ENCODE assay signal across 13 cellular contexts in genomic region chr1:54328117-54328636, GRCh38.
DNase-seq lines count a peak whose midpoint lies in the region; ATAC-seq and TF ChIP-seq lines count a peak whose summit lies in the region.
"Had no signal": no experiment of that assay in that cellular context is flagged by ENCODE, and none has a peak within 500 bp of the region (broad histone marks: within the 10 kb centered on the region; RNA-seq: fewer than 3 reads in every experiment).

No MANE protein-coding gene starts in this region.

- H3K27ac ChIP-seq in CD4-positive, CD25-positive, alpha-beta regulatory T cell (ENCODE audit: insufficient read depth, low read length, poor library complexity, severe bottlenecking) = no peak overlapping the region
- peak overlapping the region; percentile 61 to 75 for H3K27ac ChIP-seq in ovary
- no peak overlapping the region for H3K27ac ChIP-seq in spleen
- H3K27ac ChIP-seq: pancreas had no signal

- peak overlapping the region in 2 of 3 donors; percentile 10 to 67 for H3K27ac Mint-ChIP-seq in CD4-positive, CD25-positive, alpha-beta regulatory T cell
- H3K27ac Mint-ChIP-seq in WTC11 = peak overlapping the region; percentile 85

- no peaks in the 10 kb centered on the region for H3K27me3 Mint-ChIP-seq in CD4-positive, CD25-positive, alpha-beta regulatory T cell
- no peaks in the 10 kb centered on the region for H3K27me3 Mint-ChIP-seq in WTC11 (ENCODE audit: low read depth)

- H3K9me3 ChIP-seq in CD4-positive, CD25-positive, alpha-beta regulatory T cell (ENCODE audit: control insufficient read depth in 2 of 2, low read length in 2 of 2) = no peaks in the 10 kb centered on the region
- no peaks in the 10 kb centered on the region for H3K9me3 ChIP-seq in ovary
- no peaks in the 10 kb centered on the region for H3K9me3 ChIP-seq in spleen
- H3K9me3 ChIP-seq: adrenal gland, pancreas had no signal

- CTCF ChIA-PET in WTC11 (lab: Charles Lee) = interaction anchor here (1.3 to 2.3 kb wide), 3 partner anchors 15 to 207 kb away, joined by 3 to 8 read pairs (median 4); no protein-coding TSS in a partner anchor

- DNase-seq in CD4-positive, CD25-positive, alpha-beta regulatory T cell = no peak
- no peak for DNase-seq in WTC11 (ENCODE audit: low spot score)
- DNase-seq in fibroblast of villous mesenchyme (ENCODE audit: low read depth) = peak; percentile 48
- peak in 2 of 5 donors; percentile 44 to 62 for DNase-seq in ovary
- no peak for DNase-seq in spleen
- DNase-seq: adrenal gland; NCI-H2081 treated with DMSO at 0.1 percent for 48 hours; pancreas; PC-3; stimulated activated CD4-positive, alpha-beta T cell treated with anti-CD3 and anti-CD28 coated beads, Interleukin-4, amount 100 ng/mL, for 4 hours had no signal

- no peaks in the 10 kb centered on the region for H3K36me3 ChIP-seq in CD4-positive, CD25-positive, alpha-beta regulatory T cell (ENCODE audit: control insufficient read depth, insufficient read depth, low read length)
- no peaks in the 10 kb centered on the region for H3K36me3 ChIP-seq in ovary
- H3K36me3 ChIP-seq in spleen = no peaks in the 10 kb centered on the region
- H3K36me3 ChIP-seq: adrenal gland, pancreas had no signal

- TF ChIP-seq EP300 in ovary (IDR thresholded peaks at IDR 0.05) = no peak

- H3K27me3 ChIP-seq in CD4-positive, CD25-positive, alpha-beta regulatory T cell (ENCODE audit: control insufficient read depth, insufficient read depth, low read length) = no peaks in the 10 kb centered on the region
- no peaks in the 10 kb centered on the region for H3K27me3 ChIP-seq in ovary
- no peaks in the 10 kb centered on the region for H3K27me3 ChIP-seq in spleen (replicated peaks in 1 of 7)
- H3K27me3 ChIP-seq: adrenal gland, pancreas had no signal

- intact Hi-C loops in ovary (cut with DNase I) (loop anchor here in 2 of 4 donors (5.0 to 10.0 kb wide), 3 partner anchors 36 to 57 kb away; no protein-coding TSS in a partner anchor), spleen (cut with DNase I; ENCODE audit: low total_unique reads) (no loop called here)

- 46 to 70% (median 48%) methylated on average over 11 of the region's 11 CpGs for WGBS in ovary, 3 donors
- 73 to 91% (median 85%) methylated on average over 8 to 11 of the region's 11 CpGs for WGBS in spleen, 5 donors

- H3K4me3 Mint-ChIP-seq in CD4-positive, CD25-positive, alpha-beta regulatory T cell = no peak overlapping the region
- peak overlapping the region; percentile 43 for H3K4me3 Mint-ChIP-seq in WTC11

- H3K9me3 Mint-ChIP-seq in CD4-positive, CD25-positive, alpha-beta regulatory T cell = no peaks in the 10 kb centered on the region
- H3K9me3 Mint-ChIP-seq in WTC11 = no peaks in the 10 kb centered on the region

- H3K4me1 ChIP-seq in CD4-positive, CD25-positive, alpha-beta regulatory T cell (ENCODE audit: control insufficient read depth, insufficient read depth, low read length, poor library complexity, severe bottlenecking) = peaks cover 6% of the 10 kb centered on the region
- H3K4me1 ChIP-seq in ovary (ENCODE audit: insufficient read depth) (peaks cover 74% of the 10 kb centered on the region), spleen (peaks cover 30 to 100% (median 65%) of the 10 kb centered on the region in 6 donors)

- POLR2A ChIA-PET in WTC11 (lab: Charles Lee) = no interaction called here

- H3K36me3 Mint-ChIP-seq in CD4-positive, CD25-positive, alpha-beta regulatory T cell = peaks cover 4% of the 10 kb centered on the region
- H3K36me3 Mint-ChIP-seq in WTC11 = no peaks in the 10 kb centered on the region

- peaks cover 0 to 75% (median 25%) of the 10 kb centered on the region in 4 donors for H3K4me1 Mint-ChIP-seq in CD4-positive, CD25-positive, alpha-beta regulatory T cell
- H3K4me1 Mint-ChIP-seq in WTC11 = peaks cover 100% of the 10 kb centered on the region

- H3K4me3 ChIP-seq in CD4-positive, CD25-positive, alpha-beta regulatory T cell (ENCODE audit: low read depth, low read length) = no peak overlapping the region
- H3K4me3 ChIP-seq in fibroblast of villous mesenchyme (ENCODE audit: low read depth, low read length) = no peak overlapping the region
- H3K4me3 ChIP-seq in ovary = no peak overlapping the region
- no peak overlapping the region for H3K4me3 ChIP-seq in spleen
- H3K4me3 ChIP-seq: adrenal gland, pancreas had no signal

- no peak for ATAC-seq in CD4-positive, CD25-positive, alpha-beta regulatory T cell (ENCODE audit: low read depth in 2 of 2)
- no peak for ATAC-seq in WTC11
- ATAC-seq in GM21515 (IDR thresholded peaks at IDR 0.05; ENCODE audit: unreplicated experiment) = no peak
- ATAC-seq in GM18870 (IDR thresholded peaks at IDR 0.05; ENCODE audit: unreplicated experiment) = no peak
- no peak for ATAC-seq in HG03457 (IDR thresholded peaks at IDR 0.05; ENCODE audit: unreplicated experiment)
- ATAC-seq: pancreas, PC-3 had no signal

- no peak for TF ChIP-seq CTCF in WTC11 (IDR thresholded peaks at IDR 0.05)
- no peak for TF ChIP-seq CTCF in fibroblast of villous mesenchyme (IDR thresholded peaks at IDR 0.05; ENCODE audit: insufficient read depth, low read depth, low read length)
- no peak for TF ChIP-seq CTCF in ovary (IDR thresholded peaks at IDR 0.05)
- no peak for TF ChIP-seq CTCF in spleen (IDR thresholded peaks at IDR 0.05 in 8 of 11, conservative IDR thresholded peaks at IDR 0.05 in 3 of 11)

- no peak for TF ChIP-seq POLR2A in ovary (IDR thresholded peaks at IDR 0.05)
- no peak for TF ChIP-seq POLR2A in spleen (IDR thresholded peaks at IDR 0.05)

TF ChIP-seq in WTC11, 78 proteins besides CTCF, POLR2A, EP300 and RAD21:
- TF ChIP-seq GTF2I (CRISPR knock-in tag; conservative IDR thresholded peaks at IDR 0.05) (peak; percentile 78), TEAD1 (CRISPR knock-in tag; IDR thresholded peaks at IDR 0.05) (0 out of 2 replicates have a peak, but pooled peaks have one; percentile 0)
- TF ChIP-seq, protein P1, sequence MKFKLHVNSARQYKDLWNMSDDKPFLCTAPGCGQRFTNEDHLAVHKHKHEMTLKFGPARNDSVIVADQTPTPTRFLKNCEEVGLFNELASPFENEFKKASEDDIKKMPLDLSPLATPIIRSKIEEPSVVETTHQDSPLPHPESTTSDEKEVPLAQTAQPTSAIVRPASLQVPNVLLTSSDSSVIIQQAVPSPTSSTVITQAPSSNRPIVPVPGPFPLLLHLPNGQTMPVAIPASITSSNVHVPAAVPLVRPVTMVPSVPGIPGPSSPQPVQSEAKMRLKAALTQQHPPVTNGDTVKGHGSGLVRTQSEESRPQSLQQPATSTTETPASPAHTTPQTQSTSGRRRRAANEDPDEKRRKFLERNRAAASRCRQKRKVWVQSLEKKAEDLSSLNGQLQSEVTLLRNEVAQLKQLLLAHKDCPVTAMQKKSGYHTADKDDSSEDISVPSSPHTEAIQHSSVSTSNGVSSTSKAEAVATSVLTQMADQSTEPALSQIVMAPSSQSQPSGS (CRISPR knock-in tag; IDR thresholded peaks at IDR 0.05; ENCODE audit: borderline replicate concordance, low read depth) = no peak

Comparison
In these comparisons a context has a peak if more than half of its experiments do, and no peak if none do; other contexts are left out.
1. H3K27ac ChIP-seq: peak in ovary (2 of 2); none in CD4-positive, CD25-positive, alpha-beta regulatory T cell (single experiment) and spleen (0 of 8).